3 cellular contexts compared by ENCODE assay signal in the genomic region with DNA sequence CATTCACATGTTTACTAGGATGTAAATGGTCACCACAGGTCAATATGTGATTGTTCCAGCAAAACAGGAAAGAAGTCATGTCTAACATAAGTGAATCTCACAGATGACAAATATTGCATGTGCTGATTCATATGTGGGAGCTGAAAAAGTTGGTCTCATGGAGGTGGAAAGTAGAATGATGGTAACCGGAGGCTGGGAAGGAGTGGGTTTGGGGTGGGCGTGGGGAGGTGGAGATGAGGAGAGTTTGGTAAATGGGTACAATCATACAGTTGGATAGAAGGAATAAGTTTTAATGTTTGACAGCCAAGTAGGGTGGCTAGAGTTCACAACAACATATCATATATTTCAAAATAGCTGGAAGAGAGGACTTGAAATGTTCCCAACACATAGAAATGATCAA.
"Had no signal": no experiment of that assay in that cellular context is flagged by ENCODE, and none has a peak within 500 bp of the region (broad histone marks: within the 10 kb centered on the region; RNA-seq: fewer than 3 reads in every experiment).

No MANE protein-coding gene starts in this region.

- H3K4me3 ChIP-seq: GM12878 had no signal

- DNase-seq: GDM1, GF-D8 had no signal

- ATAC-seq: GM12878 had no signal
